Comparison of ENCODE assay signal across 22 cellular contexts in the genomic region with DNA sequence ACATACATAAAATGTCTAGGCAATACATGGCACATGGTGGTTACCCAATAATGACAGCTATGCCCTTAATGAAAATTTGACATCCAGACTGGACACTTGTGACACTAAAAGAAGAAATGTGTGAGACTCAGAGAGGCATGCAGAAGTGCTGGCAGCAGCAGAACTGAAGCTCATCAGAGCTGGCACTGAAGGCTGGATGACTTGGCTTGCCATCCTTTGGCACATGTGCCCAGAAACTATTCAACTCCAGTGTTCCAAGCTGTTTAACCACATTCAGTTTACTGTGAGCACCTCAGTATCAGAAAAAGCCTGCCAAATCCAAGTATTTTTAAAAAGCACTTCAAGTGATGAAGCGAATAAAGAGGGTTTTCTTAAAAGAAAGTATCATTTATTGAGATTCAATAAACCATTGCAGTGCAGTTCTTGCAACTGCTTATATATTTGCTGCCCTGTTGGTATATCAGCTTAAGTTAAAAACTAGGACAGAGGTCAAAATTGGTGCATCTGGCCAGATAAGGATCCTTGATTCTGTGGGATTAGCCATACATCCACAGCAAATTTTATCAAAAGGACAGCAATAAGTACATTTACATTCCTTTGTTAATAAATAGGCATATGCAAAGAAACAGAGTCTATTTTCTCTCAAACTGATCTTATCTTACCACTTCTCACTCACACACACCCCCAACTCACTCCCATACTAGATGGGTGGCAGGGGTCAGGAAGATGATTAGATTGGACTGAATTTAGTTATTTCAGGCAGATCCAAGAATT. TPM values are rescaled to one million over a fixed set of nuclear protein-coding genes. Genes with fewer than 3 reads are reported as not detected.
A peak's percentile ranks its signal among the peaks of the same experiment; 100 is the strongest.
DNase-seq lines count a peak whose midpoint lies in the region; ATAC-seq and TF ChIP-seq lines count a peak whose summit lies in the region.
"Had no signal": no experiment of that assay in that cellular context is flagged by ENCODE, and none has a peak within 500 bp of the region (broad histone marks: within the 10 kb centered on the region; RNA-seq: fewer than 3 reads in every experiment).

No MANE protein-coding gene starts in this region.

- no peak for TF ChIP-seq POLR2A in gastrocnemius medialis (IDR thresholded peaks at IDR 0.05)

- H3K36me3 Mint-ChIP-seq in natural killer cell treated with Interleukin-12 subunit alpha and Interleukin-12 subunit beta and Interleukin-15 and Interleukin-18, amount 100 ng/mL, for 72 hours: no peaks in the 10 kb centered on the region
- no peaks in the 10 kb centered on the region for H3K36me3 Mint-ChIP-seq in activated T-cell treated with anti-CD3 and anti-CD28 coated beads, Interleukin-2, amount 50 U/mL, for 24 hours (ENCODE audit: low read depth)
- H3K36me3 Mint-ChIP-seq: CD8-positive, alpha-beta memory T cell; stimulated activated naive B cell treated with anti-CD40 and anti-IgM and Interleukin-4, amounts not matched to agents 10 μg/mL and 1 μg/mL and 100 μg/mL, for 72 hours; T-cell had no signal

- H3K4me1 Mint-ChIP-seq in natural killer cell treated with Interleukin-12 subunit alpha and Interleukin-12 subunit beta and Interleukin-15 and Interleukin-18, amount 100 ng/mL, for 72 hours (ENCODE audit: low read depth in 2 of 2): no peaks in the 10 kb centered on the region
- peaks cover 2% of the 10 kb centered on the region for H3K4me1 Mint-ChIP-seq in activated T-cell treated with anti-CD3 and anti-CD28 coated beads, Interleukin-2, amount 50 U/mL, for 24 hours (ENCODE audit: low read depth)
- H3K4me1 Mint-ChIP-seq: activated CD4-positive, alpha-beta memory T cell treated with anti-CD3 and anti-CD28 coated beads, Interleukin-2, amount 10 ng/mL, durations not matched to agents 7 days and 5 days; stimulated activated naive B cell treated with anti-CD40 and anti-IgM and Interleukin-4, amounts not matched to agents 10 μg/mL and 1 μg/mL and 100 μg/mL, for 72 hours had no signal

- in situ Hi-C loops in gastrocnemius medialis (cut with MboI; ENCODE audit: low sequenced_read_pairs in 4 of 4): no loop called here

- ATAC-seq in gastrocnemius medialis: peak; percentile 92 to 96
- ATAC-seq in natural killer cell treated with Interleukin-12 subunit alpha and Interleukin-12 subunit beta and Interleukin-15 and Interleukin-18, amount 100 ng/mL, for 72 hours: no peak
- ATAC-seq in GM19351 (IDR thresholded peaks at IDR 0.05; ENCODE audit: unreplicated experiment): no peak
- ATAC-seq: esophagus mucosa; HepG2; stimulated activated naive B cell treated with anti-CD40 and anti-IgM and Interleukin-4, amounts not matched to agents 10 μg/mL and 1 μg/mL and 100 μg/mL, for 72 hours; T-cell had no signal

- H3K4me3 Mint-ChIP-seq in natural killer cell treated with Interleukin-12 subunit alpha and Interleukin-12 subunit beta and Interleukin-15 and Interleukin-18, amount 100 ng/mL, for 72 hours: no peak overlapping the region
- no peak overlapping the region for H3K4me3 Mint-ChIP-seq in activated T-cell treated with anti-CD3 and anti-CD28 coated beads, Interleukin-2, amount 50 U/mL, for 24 hours
- H3K4me3 Mint-ChIP-seq: activated CD4-positive, alpha-beta memory T cell treated with anti-CD3 and anti-CD28 coated beads, Interleukin-2, amount 10 ng/mL, durations not matched to agents 7 days and 5 days; CD8-positive, alpha-beta memory T cell; stimulated activated naive B cell treated with anti-CD40 and anti-IgM and Interleukin-4, amounts not matched to agents 10 μg/mL and 1 μg/mL and 100 μg/mL, for 72 hours; T-cell had no signal

- no peaks in the 10 kb centered on the region for H3K27me3 ChIP-seq in gastrocnemius medialis
- H3K27me3 ChIP-seq: upper lobe of left lung had no signal

- intact Hi-C loops in gastrocnemius medialis (cut with DNase I; ENCODE audit: low total_unique reads): loop anchor here (5.0 to 10.0 kb wide), 2 partner anchors 54 to 87 kb away; no protein-coding TSS in a partner anchor

- no peak for TF ChIP-seq CTCF in LNCaP clone FGC (IDR thresholded peaks at IDR 0.05; ENCODE audit: control insufficient read depth, extremely low read depth, insufficient read depth)
- TF ChIP-seq CTCF in gastrocnemius medialis (IDR thresholded peaks at IDR 0.05 in 4 of 5, conservative IDR thresholded peaks at IDR 0.05 in 1 of 5): no peak

- peaks cover 15 to 32% of the 10 kb centered on the region in 2 donors for H3K27me3 Mint-ChIP-seq in natural killer cell treated with Interleukin-12 subunit alpha and Interleukin-12 subunit beta and Interleukin-15 and Interleukin-18, amount 100 ng/mL, for 72 hours
- no peaks in the 10 kb centered on the region for H3K27me3 Mint-ChIP-seq in activated T-cell treated with anti-CD3 and anti-CD28 coated beads, Interleukin-2, amount 50 U/mL, for 24 hours
- H3K27me3 Mint-ChIP-seq: activated CD4-positive, alpha-beta memory T cell treated with anti-CD3 and anti-CD28 coated beads, Interleukin-2, amount 10 ng/mL, durations not matched to agents 7 days and 5 days had no signal

- peaks cover 4 to 5% of the 10 kb centered on the region in 2 donors for H3K4me1 ChIP-seq in gastrocnemius medialis
- H3K4me1 ChIP-seq: upper lobe of left lung had no signal

- DNase-seq in LNCaP clone FGC (ENCODE audit: low read depth): peak; percentile 33
- DNase-seq in caudate nucleus (lab: John Stamatoyannopoulos, UW): peak in 49 of 61 donors; percentile 6 to 84 (median 44)
- peak; percentile 59 to 75 for DNase-seq in hippocampal formation (lab: John Stamatoyannopoulos, UW)
- peak; percentile 30 to 67 for DNase-seq in gastrocnemius medialis
- DNase-seq in natural killer cell treated with Interleukin-12 subunit alpha and Interleukin-12 subunit beta and Interleukin-15 and Interleukin-18, amount 100 ng/mL, for 72 hours (ENCODE audit: low spot score): no peak
- no peak for DNase-seq in kidney tubule cell (ENCODE audit: low spot score)
- no peak for DNase-seq in activated T-cell treated with anti-CD3 and anti-CD28 coated beads, Interleukin-2, amount 50 U/mL, for 24 hours
- DNase-seq: activated CD4-positive, alpha-beta memory T cell treated with anti-CD3 and anti-CD28 coated beads, Interleukin-2, amount 10 ng/mL, durations not matched to agents 7 days and 5 days; activated naive CD4-positive, alpha-beta T cell treated with anti-CD3 and anti-CD28 coated beads, Interleukin-2, amount 50 U/mL, for 16 hours; activated T-cell treated with anti-CD3 and anti-CD28 coated beads, Interleukin-2, amount 50 U/mL, for 1 hour; CD8-positive, alpha-beta memory T cell; DMS79 treated with DMSO at 0.1 percent for 48 hours; NCI-H146; NCI-H2227 treated with DMSO at 0.1 percent for 48 hours; stimulated activated naive B cell treated with anti-CD40 and anti-IgM and Interleukin-4, amounts not matched to agents 10 μg/mL and 1 μg/mL and 100 μg/mL, for 72 hours; T-cell; upper lobe of left lung had no signal

- no peak overlapping the region for H3K27ac Mint-ChIP-seq in natural killer cell treated with Interleukin-12 subunit alpha and Interleukin-12 subunit beta and Interleukin-15 and Interleukin-18, amount 100 ng/mL, for 72 hours
- no peak overlapping the region for H3K27ac Mint-ChIP-seq in activated T-cell treated with anti-CD3 and anti-CD28 coated beads, Interleukin-2, amount 50 U/mL, for 24 hours
- H3K27ac Mint-ChIP-seq: activated CD4-positive, alpha-beta memory T cell treated with anti-CD3 and anti-CD28 coated beads, Interleukin-2, amount 10 ng/mL, durations not matched to agents 7 days and 5 days; CD8-positive, alpha-beta memory T cell; stimulated activated naive B cell treated with anti-CD40 and anti-IgM and Interleukin-4, amounts not matched to agents 10 μg/mL and 1 μg/mL and 100 μg/mL, for 72 hours; T-cell had no signal

- H3K9me3 ChIP-seq in gastrocnemius medialis: no peaks in the 10 kb centered on the region
- H3K9me3 ChIP-seq: upper lobe of left lung had no signal

- H3K4me3 ChIP-seq in LNCaP clone FGC (ENCODE audit: low read depth, low read length): no peak overlapping the region
- H3K4me3 ChIP-seq in gastrocnemius medialis: no peak overlapping the region
- H3K4me3 ChIP-seq: upper lobe of left lung had no signal

- H3K36me3 ChIP-seq in gastrocnemius medialis: no peaks in the 10 kb centered on the region
- H3K36me3 ChIP-seq: upper lobe of left lung had no signal

- no peaks in the 10 kb centered on the region for H3K9me3 Mint-ChIP-seq in natural killer cell treated with Interleukin-12 subunit alpha and Interleukin-12 subunit beta and Interleukin-15 and Interleukin-18, amount 100 ng/mL, for 72 hours
- no peaks in the 10 kb centered on the region for H3K9me3 Mint-ChIP-seq in activated T-cell treated with anti-CD3 and anti-CD28 coated beads, Interleukin-2, amount 50 U/mL, for 24 hours
- H3K9me3 Mint-ChIP-seq: activated CD4-positive, alpha-beta memory T cell treated with anti-CD3 and anti-CD28 coated beads, Interleukin-2, amount 10 ng/mL, durations not matched to agents 7 days and 5 days; CD8-positive, alpha-beta memory T cell; stimulated activated naive B cell treated with anti-CD40 and anti-IgM and Interleukin-4, amounts not matched to agents 10 μg/mL and 1 μg/mL and 100 μg/mL, for 72 hours; T-cell had no signal

- H3K27ac ChIP-seq in caudate nucleus (ENCODE audit: low read depth, low read length): peak overlapping the region; percentile 64
- H3K27ac ChIP-seq in gastrocnemius medialis: peak overlapping the region; percentile 0 to 49 (median 14)
- H3K27ac ChIP-seq: RWPE1, upper lobe of left lung had no signal

RNA-seq across cellular contexts. Expression of gene IGSF11, which starts 15.8 kb away (rescaled TPM):
- 10 to 100 TPM in 1 of 4 donors, 1 to 10 TPM in 3; 4.7 to 11.5 (median 8.6) TPM for total RNA-seq in gastrocnemius medialis
- under 1 TPM; 0.17 to 0.33 TPM for total RNA-seq in natural killer cell treated with Interleukin-12 subunit alpha and Interleukin-12 subunit beta and Interleukin-15 and Interleukin-18, amount 100 ng/mL, for 72 hours
- total RNA-seq: HepG2, MCF 10A had no signal

Comparison
In these comparisons a context has a peak if more than half of its experiments do, and no peak if none do; other contexts are left out.
1. DNase-seq: peak in LNCaP clone FGC (single experiment), caudate nucleus (49 of 61), hippocampal formation (2 of 2) and gastrocnemius medialis (2 of 2); none in natural killer cell treated with Interleukin-12 subunit alpha and Interleukin-12 subunit beta and Interleukin-15 and Interleukin-18, amount 100 ng/mL, for 72 hours (single experiment), kidney tubule cell (single experiment) and activated T-cell treated with anti-CD3 and anti-CD28 coated beads, Interleukin-2, amount 50 U/mL, for 24 hours (single experiment).
2. ATAC-seq: peak in gastrocnemius medialis (2 of 2); none in natural killer cell treated with Interleukin-12 subunit alpha and Interleukin-12 subunit beta and Interleukin-15 and Interleukin-18, amount 100 ng/mL, for 72 hours (0 of 2) and GM19351 (single experiment).
3. RNA of gene IGSF11, which starts 15.8 kb away (total RNA-seq): 4.7 to 11.5 TPM in gastrocnemius medialis; 0.17 to 0.33 TPM in natural killer cell treated with Interleukin-12 subunit alpha and Interleukin-12 subunit beta and Interleukin-15 and Interleukin-18, amount 100 ng/mL, for 72 hours; every median in the first group is over 4 times any median in the second.